In genomic region chr19:48333467-48334384, GRCh38 we compare ENCODE assay signal across 9 cellular contexts. TPM values are rescaled to one million over a fixed set of nuclear protein-coding genes. Genes with fewer than 3 reads are reported as not detected.
DNase-seq lines count a peak whose midpoint lies in the region; ATAC-seq, FAIRE-seq and TF ChIP-seq lines count a peak whose summit lies in the region.
"Had no signal": no experiment of that assay in that cellular context is flagged by ENCODE, and none has a peak within 500 bp of the region (broad histone marks: within the 10 kb centered on the region; RNA-seq: fewer than 3 reads in every experiment).

No MANE protein-coding gene starts in this region.

- ATAC-seq in HG03520 (IDR thresholded peaks at IDR 0.05; ENCODE audit: unreplicated experiment) = peak; percentile 44
- ATAC-seq in effector memory CD8-positive, alpha-beta T cell (replicated peaks) = peak; percentile 65

- peak; percentile 81 for FAIRE-seq in GM19239 (lab: Jason Lieb, UNC)

- CTCF ChIA-PET in BJ (lab: Yijun Ruan, JAX) = interaction anchor here (0.5 to 4.4 kb wide), 23 partner anchors 7 to 788 kb away, joined by 3 to 153 read pairs (median 5); partner anchors contain the start of genes EMP3 and KDELR1

- peaks cover 46 to 52% of the 10 kb centered on the region in 2 donors for H3K4me1 Mint-ChIP-seq in effector memory CD8-positive, alpha-beta T cell (ENCODE audit: low read depth in 2 of 2)

- no peaks in the 10 kb centered on the region for H3K9me3 Mint-ChIP-seq in effector memory CD8-positive, alpha-beta T cell

- H3K4me3 ChIP-seq in BJ (ENCODE audit: low read depth, low read length) = peak overlapping the region; percentile 35

- DNase-seq in BJ (ENCODE audit: low read depth) (peak; percentile 37), GM19239 (ENCODE audit: insufficient read length, low spot score) (peak; percentile 92), NCI-H774 (lab: John Stamatoyannopoulos, UW) (peak; percentile 91), mesenteric fat pad (ENCODE audit: low spot score) (peak; percentile 96)
- peak; percentile 95 for DNase-seq in activated CD8-positive, alpha-beta memory T cell treated with anti-CD3 and anti-CD28 coated beads for 24 hours
- DNase-seq in effector memory CD8-positive, alpha-beta T cell = peak; percentile 90 to 93 (median 91)
- peak; percentile 88 for DNase-seq in stimulated activated CD8-positive, alpha-beta memory T cell treated with anti-CD3 and anti-CD28 coated beads, Interleukin-12 subunit alpha, Interleukin-12 subunit beta, amount 100 ng/mL, for 4 hours (ENCODE audit: low read depth)

- H3K4me3 Mint-ChIP-seq in effector memory CD8-positive, alpha-beta T cell = peak overlapping the region; percentile 100

- H3K27ac Mint-ChIP-seq in effector memory CD8-positive, alpha-beta T cell = peak overlapping the region; percentile 95 to 96

- no peaks in the 10 kb centered on the region for H3K27me3 ChIP-seq in BJ (ENCODE audit: control insufficient read depth, insufficient read depth, low read length)

- peaks cover 12% of the 10 kb centered on the region for H3K36me3 ChIP-seq in BJ (ENCODE audit: control insufficient read depth, insufficient read depth, low read length)

- TF ChIP-seq CTCF in BJ (IDR thresholded peaks at IDR 0.05; ENCODE audit: insufficient read depth, low read depth, low read length) = peak; percentile 93

- H3K27me3 Mint-ChIP-seq in effector memory CD8-positive, alpha-beta T cell = no peaks in the 10 kb centered on the region

- peaks cover 53% of the 10 kb centered on the region for H3K36me3 Mint-ChIP-seq in effector memory CD8-positive, alpha-beta T cell (ENCODE audit: insufficient read depth)

- POLR2A ChIA-PET in BJ (lab: Charles Lee) = interaction anchor here (0.9 to 1.5 kb wide), 2 partner anchors 12 kb away, joined by 4 to 7 read pairs; a partner anchor contains a TSS

RNA-seq across cellular contexts. Expression of gene EMP3, which starts 8.4 kb away (rescaled TPM):
- polyA plus RNA-seq in BJ (2011; rRNA removed) = 351 and 472 TPM in 2 replicates
- 194 and 410 TPM in 2 replicates for polyA minus RNA-seq in BJ (2011; rRNA and poly(A)+ RNA removed)
- total RNA-seq in mesenteric fat pad = 91.4 TPM

RNA-seq across cellular contexts. Expression of gene TMEM143, which starts 30.0 kb away (rescaled TPM):
- polyA plus RNA-seq in BJ (2011; rRNA removed) = 5.7 and 9.9 TPM in 2 replicates
- 4.1 and 8.1 TPM in 2 replicates for polyA minus RNA-seq in BJ (2011; rRNA and poly(A)+ RNA removed)
- 5.8 TPM for total RNA-seq in mesenteric fat pad

RNA-seq across cellular contexts. Expression of gene SYNGR4, which starts 30.4 kb away (rescaled TPM):
- polyA plus RNA-seq in BJ (2011; rRNA removed) = not detected in 2 replicates
- not detected in 2 replicates for polyA minus RNA-seq in BJ (2011; rRNA and poly(A)+ RNA removed)
- not detected for total RNA-seq in mesenteric fat pad
- total RNA-seq: activated CD8-positive, alpha-beta memory T cell treated with anti-CD3 and anti-CD28 coated beads for 36 hours had no signal

RNA-seq across cellular contexts. Expression of gene KDELR1, which starts 57.6 kb away (rescaled TPM):
- polyA plus RNA-seq in BJ (2011; rRNA removed) = 237 and 273 TPM in 2 replicates
- 139 and 184 TPM in 2 replicates for polyA minus RNA-seq in BJ (2011; rRNA and poly(A)+ RNA removed)
- total RNA-seq in mesenteric fat pad = 113 TPM

RNA-seq across cellular contexts. Expression of gene GRIN2D, which starts 59.7 kb away (rescaled TPM):
- polyA plus RNA-seq in BJ (2011; rRNA removed) = 0.36 and 0.64 TPM in 2 replicates
- polyA minus RNA-seq in BJ (2011; rRNA and poly(A)+ RNA removed) = 1.5 and 2.0 TPM in 2 replicates
- 0.48 TPM for total RNA-seq in mesenteric fat pad

Comparison
In these comparisons a context has a peak if more than half of its experiments do, and no peak if none do; other contexts are left out.
1. Peak in every context shown above with its lines: DNase-seq, ATAC-seq and H3K4me3 ChIP-seq.
2. DNase-seq: peak in every context shown above with its lines; median percentile 96 in mesenteric fat pad; 95 in activated CD8-positive, alpha-beta memory T cell treated with anti-CD3 and anti-CD28 coated beads for 24 hours; 92 in GM19239; 91 in NCI-H774; 91 in effector memory CD8-positive, alpha-beta T cell; 88 in stimulated activated CD8-positive, alpha-beta memory T cell treated with anti-CD3 and anti-CD28 coated beads, Interleukin-12 subunit alpha, Interleukin-12 subunit beta, amount 100 ng/mL, for 4 hours; 37 in BJ.